In genomic region chr18:46214435-46214834, GRCh38 we compare ENCODE assay signal across 35 cellular contexts.
"Had no signal": no experiment of that assay in that cellular context is flagged by ENCODE, and none has a peak within 500 bp of the region (broad histone marks: within the 10 kb centered on the region; RNA-seq: fewer than 3 reads in every experiment).

No MANE protein-coding gene starts in this region.

- H3K27ac Mint-ChIP-seq: activated CD4-positive, alpha-beta T cell treated with anti-CD3 and anti-CD28 coated beads, Interleukin-2, amount 10 ng/mL, durations not matched to agents 7 days and 5 days; activated CD8-positive, alpha-beta memory T cell treated with anti-CD3 and anti-CD28 coated beads, Interleukin-2, amount 10 ng/mL, durations not matched to agents 7 days and 5 days; activated naive CD4-positive, alpha-beta T cell treated with anti-CD3 and anti-CD28 coated beads for 36 hours; activated naive CD4-positive, alpha-beta T cell treated with anti-CD3 and anti-CD28 coated beads, Interleukin-2, amount 50 U/mL, for 72 hours; T-helper 1 cell treated with Interleukin-12 subunit alpha and Interleukin-12 subunit beta and Interleukin-4 antibody, amounts not matched to agents 30 μg/mL and 1 μg/mL, for 36 hours; T-helper 2 cell treated with Interferon-gamma antibody and Interleukin-4, amounts not matched to agents 5 μg/mL and 100 μg/mL, for 36 hours; WTC11 had no signal

- H3K27me3 Mint-ChIP-seq: activated CD4-positive, alpha-beta T cell treated with anti-CD3 and anti-CD28 coated beads for 36 hours; activated CD4-positive, alpha-beta T cell treated with anti-CD3 and anti-CD28 coated beads, Interleukin-2, amount 10 ng/mL, durations not matched to agents 7 days and 5 days; activated CD8-positive, alpha-beta memory T cell treated with anti-CD3 and anti-CD28 coated beads, Interleukin-2, amount 10 ng/mL, durations not matched to agents 7 days and 5 days had no signal

- H3K4me3 ChIP-seq: Peyer's patch, SJSA1 had no signal

- H3K9me3 Mint-ChIP-seq: activated CD4-positive, alpha-beta T cell treated with anti-CD3 and anti-CD28 coated beads, Interleukin-2, amount 10 ng/mL, durations not matched to agents 7 days and 5 days; activated naive CD4-positive, alpha-beta T cell treated with anti-CD3 and anti-CD28 coated beads for 36 hours; T-helper 1 cell treated with Interleukin-12 subunit alpha and Interleukin-12 subunit beta and Interleukin-4 antibody, amounts not matched to agents 30 μg/mL and 1 μg/mL, for 36 hours; T-helper 2 cell treated with Interferon-gamma antibody and Interleukin-4, amounts not matched to agents 5 μg/mL and 100 μg/mL, for 36 hours; WTC11 had no signal

- H3K4me3 Mint-ChIP-seq: activated CD4-positive, alpha-beta T cell treated with anti-CD3 and anti-CD28 coated beads for 36 hours; activated CD4-positive, alpha-beta T cell treated with anti-CD3 and anti-CD28 coated beads, Interleukin-2, amount 10 ng/mL, durations not matched to agents 7 days and 5 days; activated CD8-positive, alpha-beta memory T cell treated with anti-CD3 and anti-CD28 coated beads, Interleukin-2, amount 10 ng/mL, durations not matched to agents 7 days and 5 days; activated naive CD4-positive, alpha-beta T cell treated with anti-CD3 and anti-CD28 coated beads for 36 hours; T-helper 1 cell treated with Interleukin-12 subunit alpha and Interleukin-12 subunit beta and Interleukin-4 antibody, amounts not matched to agents 30 μg/mL and 1 μg/mL, for 36 hours; T-helper 2 cell treated with Interferon-gamma antibody and Interleukin-4, amounts not matched to agents 5 μg/mL and 100 μg/mL, for 36 hours; WTC11 had no signal

- ATAC-seq: activated CD4-positive, alpha-beta T cell treated with anti-CD3 and anti-CD28 coated beads for 36 hours; activated CD4-positive, CD25-positive, alpha-beta regulatory T cell treated with anti-CD3 and anti-CD28 coated beads, Interleukin-2, amount 50 U/mL, for 24 hours; activated CD8-positive, alpha-beta memory T cell treated with anti-CD3 and anti-CD28 coated beads, Interleukin-2, amount 10 ng/mL, durations not matched to agents 7 days and 5 days; activated naive CD4-positive, alpha-beta T cell treated with anti-CD3 and anti-CD28 coated beads, Interleukin-2, amount 50 U/mL, for 72 hours; PC-3; WTC11 had no signal

- DNase-seq: activated CD4-positive, alpha-beta T cell treated with anti-CD3 and anti-CD28 coated beads for 36 hours; activated CD4-positive, alpha-beta T cell treated with anti-CD3 and anti-CD28 coated beads, Interleukin-2, amount 10 ng/mL, durations not matched to agents 7 days and 5 days; activated CD4-positive, alpha-beta T cell treated with anti-CD3 and anti-CD28 coated beads, Interleukin-2, amount 50 U/mL, for 48 hours; activated CD8-positive, alpha-beta memory T cell treated with anti-CD3 and anti-CD28 coated beads for 24 hours; activated CD8-positive, alpha-beta memory T cell treated with anti-CD3 and anti-CD28 coated beads, Interleukin-2, amount 10 ng/mL, durations not matched to agents 7 days and 5 days; activated CD8-positive, alpha-beta memory T cell treated with anti-CD3 and anti-CD28 coated beads, Interleukin-2, amount 50 U/mL, for 48 hours; activated gamma-delta T cell treated with Interleukin-2 at 50 U/mL for 16 hours; activated naive CD4-positive, alpha-beta T cell treated with anti-CD3 and anti-CD28 coated beads for 36 hours; activated T-cell treated with anti-CD3 and anti-CD28 coated beads, Interleukin-2, amount 50 U/mL, for 1 hour; amniotic stem cell; aorta; brain microvascular endothelial cell; central memory CD4-positive, alpha-beta T cell; NCI-H1092 treated with DMSO at 0.1 percent for 48 hours; NCI-H1417; NCI-H146; NCI-H187 treated with DMSO at 0.1 percent for 48 hours; NCI-H2081; NCI-H2171 treated with DMSO at 0.1 percent for 48 hours; NCI-H2227 treated with DMSO at 0.1 percent for 48 hours; NCI-H446; NCI-H510A treated with DMSO at 0.1 percent for 48 hours; NCI-H69; NCI-H82; PC-3; Peyer's patch; RPMI8226; SHP77 treated with DMSO at 0.1 percent for 48 hours; SK-N-SH had no signal

- H3K27me3 ChIP-seq: brain microvascular endothelial cell, Peyer's patch, SJSA1 had no signal

- H3K27ac ChIP-seq: brain microvascular endothelial cell, Peyer's patch, SJSA1 had no signal

- H3K9me3 ChIP-seq: Peyer's patch, SJSA1, SK-N-SH had no signal
